ENCODE assay signal across 8 cellular contexts in the genomic region with DNA sequence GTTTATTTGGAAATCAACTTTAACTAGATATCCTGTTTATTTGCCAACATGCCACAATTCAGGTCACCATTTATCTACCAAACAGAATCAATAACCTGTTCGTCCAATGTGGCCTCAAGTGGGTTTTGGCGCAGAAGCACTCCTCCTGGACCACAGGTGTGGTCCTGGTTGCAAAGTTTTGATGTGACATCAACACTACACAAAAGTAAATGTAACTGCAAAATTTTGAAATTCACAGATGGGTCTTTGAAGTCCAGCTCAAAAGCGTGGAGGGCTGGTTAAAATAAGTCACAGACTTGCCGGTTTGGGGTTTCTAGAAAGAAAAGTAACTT. TPM values are rescaled to one million over a fixed set of nuclear protein-coding genes. Genes with fewer than 3 reads are reported as not detected.
DNase-seq lines count a peak whose midpoint lies in the region; ATAC-seq and TF ChIP-seq lines count a peak whose summit lies in the region.

No MANE protein-coding gene starts in this region.

- CTCF ChIA-PET in activated CD4-positive, alpha-beta T cell treated with anti-CD3 and anti-CD28 coated beads for 36 hours (lab: Charles Lee), result interaction anchor here (0.8 to 1.6 kb wide), 3 partner anchors 9 to 627 kb away, joined by 3 to 8 read pairs (median 6); a partner anchor contains a TSS
- CTCF ChIA-PET in WTC11 (lab: Charles Lee), result interaction anchor here (1.1 to 1.5 kb wide), 2 partner anchors 9 kb away, joined by 3 to 12 read pairs; no protein-coding TSS in a partner anchor

- no peak overlapping the region for H3K9ac ChIP-seq in iPS-18a (ENCODE audit: low read length)
- H3K9ac ChIP-seq in stomach smooth muscle (ENCODE audit: low read length in 2 of 2), result no peak overlapping the region

- no peak for DNase-seq in activated CD4-positive, alpha-beta T cell treated with anti-CD3 and anti-CD28 coated beads for 36 hours
- no peak for DNase-seq in activated CD4-positive, alpha-beta T cell treated with anti-CD3 and anti-CD28 coated beads for 1 hour
- DNase-seq in WTC11 (ENCODE audit: low spot score) (no peak), NCI-H345 treated with DMSO at 0.1 percent for 48 hours (lab: John Stamatoyannopoulos, UW; ENCODE audit: unreplicated experiment) (no peak), omental fat pad (ENCODE audit: low spot score) (no peak), NCI-H187 (lab: John Stamatoyannopoulos, UW) (no peak)

- no peaks in the 10 kb centered on the region for H3K36me3 ChIP-seq in iPS-18a (ENCODE audit: control insufficient read depth, low read depth, low read length)
- H3K36me3 ChIP-seq in stomach smooth muscle (ENCODE audit: control insufficient read depth in 2 of 2, insufficient read depth in 2 of 2, low read length in 2 of 2), result no peaks in the 10 kb centered on the region

- peak overlapping the region; percentile 93 for H3K4me3 ChIP-seq in iPS-18a (ENCODE audit: low read length)
- H3K4me3 ChIP-seq in stomach smooth muscle (ENCODE audit: low read length in 2 of 2), result peak overlapping the region; percentile 90 to 93

- H3K27ac ChIP-seq in iPS-18a (ENCODE audit: low read length) (no peak overlapping the region), stomach smooth muscle (ENCODE audit: low read length) (no peak overlapping the region)

- H3K27ac Mint-ChIP-seq in activated CD4-positive, alpha-beta T cell treated with anti-CD3 and anti-CD28 coated beads for 36 hours, result peak overlapping the region; percentile 66
- peak overlapping the region; percentile 52 for H3K27ac Mint-ChIP-seq in WTC11

- peak overlapping the region; percentile 86 for H3K4me3 Mint-ChIP-seq in activated CD4-positive, alpha-beta T cell treated with anti-CD3 and anti-CD28 coated beads for 36 hours
- peak overlapping the region; percentile 97 for H3K4me3 Mint-ChIP-seq in WTC11

- TF ChIP-seq CTCF in WTC11 (IDR thresholded peaks at IDR 0.05) (no peak), omental fat pad (IDR thresholded peaks at IDR 0.05) (no peak)

- intact Hi-C loops in activated CD4-positive, alpha-beta T cell treated with anti-CD3 and anti-CD28 coated beads for 36 hours (cut with DNase I, micrococcal nuclease), result no loop called here

- H3K4me1 ChIP-seq in iPS-18a (ENCODE audit: control insufficient read depth, low read depth, low read length), result peaks cover 10% of the 10 kb centered on the region
- H3K4me1 ChIP-seq in stomach smooth muscle (ENCODE audit: control insufficient read depth, insufficient read depth, low read length), result no peaks in the 10 kb centered on the region

- H3K36me3 Mint-ChIP-seq in activated CD4-positive, alpha-beta T cell treated with anti-CD3 and anti-CD28 coated beads for 36 hours (ENCODE audit: low read depth), result no peaks in the 10 kb centered on the region
- H3K36me3 Mint-ChIP-seq in WTC11, result no peaks in the 10 kb centered on the region

- POLR2A ChIA-PET in activated CD4-positive, alpha-beta T cell treated with anti-CD3 and anti-CD28 coated beads for 36 hours (lab: Charles Lee), result interaction anchor here (1.2 kb wide), 1 partner anchor 25 kb away, joined by 4 read pairs; a partner anchor contains a TSS
- POLR2A ChIA-PET in WTC11 (lab: Charles Lee), result interaction anchor here (0.8 to 1.0 kb wide), 2 partner anchors 11 to 18 kb away, joined by 3 read pairs; no protein-coding TSS in a partner anchor

- no peaks in the 10 kb centered on the region for H3K9me3 ChIP-seq in iPS-18a (ENCODE audit: control insufficient read depth, low read depth, low read length)
- H3K9me3 ChIP-seq in stomach smooth muscle (ENCODE audit: control insufficient read depth in 2 of 2, low read length in 2 of 2), result no peaks in the 10 kb centered on the region

- no peaks in the 10 kb centered on the region for H3K27me3 Mint-ChIP-seq in activated CD4-positive, alpha-beta T cell treated with anti-CD3 and anti-CD28 coated beads for 36 hours
- H3K27me3 Mint-ChIP-seq in WTC11 (ENCODE audit: low read depth), result peaks cover 19% of the 10 kb centered on the region

- H3K9me3 Mint-ChIP-seq in activated CD4-positive, alpha-beta T cell treated with anti-CD3 and anti-CD28 coated beads for 36 hours (ENCODE audit: low read depth), result no peaks in the 10 kb centered on the region
- no peaks in the 10 kb centered on the region for H3K9me3 Mint-ChIP-seq in WTC11

- ATAC-seq in activated CD4-positive, alpha-beta T cell treated with anti-CD3 and anti-CD28 coated beads for 36 hours, result no peak
- ATAC-seq in WTC11, result no peak
- ATAC-seq in omental fat pad (ENCODE audit: low FRiP score), result no peak

- H3K4me1 Mint-ChIP-seq in activated CD4-positive, alpha-beta T cell treated with anti-CD3 and anti-CD28 coated beads for 36 hours, result peaks cover 8% of the 10 kb centered on the region
- H3K4me1 Mint-ChIP-seq in WTC11, result peaks cover 9% of the 10 kb centered on the region

- peaks cover 7% of the 10 kb centered on the region for H3K27me3 ChIP-seq in iPS-18a (ENCODE audit: control insufficient read depth, insufficient read depth, low read length)
- H3K27me3 ChIP-seq in stomach smooth muscle (ENCODE audit: control insufficient read depth in 1 of 2, insufficient read depth in 2 of 2, low read length in 2 of 2), result no peaks in the 10 kb centered on the region

TF ChIP-seq in WTC11, 78 proteins besides CTCF, POLR2A, EP300 and RAD21:
- TF ChIP-seq FOXP1 (CRISPR knock-in tag; IDR thresholded peaks at IDR 0.05; ENCODE audit: borderline replicate concordance) (no peak), GTF2I (CRISPR knock-in tag; conservative IDR thresholded peaks at IDR 0.05) (no peak)
- TF ChIP-seq, protein P1, sequence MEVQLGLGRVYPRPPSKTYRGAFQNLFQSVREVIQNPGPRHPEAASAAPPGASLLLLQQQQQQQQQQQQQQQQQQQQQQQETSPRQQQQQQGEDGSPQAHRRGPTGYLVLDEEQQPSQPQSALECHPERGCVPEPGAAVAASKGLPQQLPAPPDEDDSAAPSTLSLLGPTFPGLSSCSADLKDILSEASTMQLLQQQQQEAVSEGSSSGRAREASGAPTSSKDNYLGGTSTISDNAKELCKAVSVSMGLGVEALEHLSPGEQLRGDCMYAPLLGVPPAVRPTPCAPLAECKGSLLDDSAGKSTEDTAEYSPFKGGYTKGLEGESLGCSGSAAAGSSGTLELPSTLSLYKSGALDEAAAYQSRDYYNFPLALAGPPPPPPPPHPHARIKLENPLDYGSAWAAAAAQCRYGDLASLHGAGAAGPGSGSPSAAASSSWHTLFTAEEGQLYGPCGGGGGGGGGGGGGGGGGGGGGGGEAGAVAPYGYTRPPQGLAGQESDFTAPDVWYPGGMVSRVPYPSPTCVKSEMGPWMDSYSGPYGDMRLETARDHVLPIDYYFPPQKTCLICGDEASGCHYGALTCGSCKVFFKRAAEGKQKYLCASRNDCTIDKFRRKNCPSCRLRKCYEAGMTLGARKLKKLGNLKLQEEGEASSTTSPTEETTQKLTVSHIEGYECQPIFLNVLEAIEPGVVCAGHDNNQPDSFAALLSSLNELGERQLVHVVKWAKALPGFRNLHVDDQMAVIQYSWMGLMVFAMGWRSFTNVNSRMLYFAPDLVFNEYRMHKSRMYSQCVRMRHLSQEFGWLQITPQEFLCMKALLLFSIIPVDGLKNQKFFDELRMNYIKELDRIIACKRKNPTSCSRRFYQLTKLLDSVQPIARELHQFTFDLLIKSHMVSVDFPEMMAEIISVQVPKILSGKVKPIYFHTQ (CRISPR knock-in tag; IDR thresholded peaks at IDR 0.05), result 0 out of 2 replicates have a peak, but pooled peaks have one; percentile 59
TF ChIP-seq in WTC11: peak in this region for 1.

RNA-seq across cellular contexts. Expression of a gene that starts 0.5 kb away (rescaled TPM):
- total RNA-seq in activated CD4-positive, alpha-beta T cell treated with anti-CD3 and anti-CD28 coated beads for 36 hours, result 10 to 100 TPM; 16.2 to 25.5 TPM
- total RNA-seq in WTC11 (2021), result 42.1 to 46.2 TPM (median 44.5 TPM) in 3 replicates
- total RNA-seq in omental fat pad, result 10 to 100 TPM; 32.4 to 55.6 (median 46.7) TPM

RNA-seq across cellular contexts. Expression of a gene that starts 25.0 kb away (rescaled TPM):
- total RNA-seq in activated CD4-positive, alpha-beta T cell treated with anti-CD3 and anti-CD28 coated beads for 36 hours, result 10 to 100 TPM; 36.8 to 42.3 TPM
- total RNA-seq in WTC11 (2021) (1.3 to 2.3 TPM (median 2.1 TPM) in 3 replicates), omental fat pad (10 to 100 TPM in 3 of 4 donors, 1 to 10 TPM in 1; 7.5 to 36.9 (median 11.4) TPM)
